8 cellular contexts compared by ENCODE assay signal in the genomic region with DNA sequence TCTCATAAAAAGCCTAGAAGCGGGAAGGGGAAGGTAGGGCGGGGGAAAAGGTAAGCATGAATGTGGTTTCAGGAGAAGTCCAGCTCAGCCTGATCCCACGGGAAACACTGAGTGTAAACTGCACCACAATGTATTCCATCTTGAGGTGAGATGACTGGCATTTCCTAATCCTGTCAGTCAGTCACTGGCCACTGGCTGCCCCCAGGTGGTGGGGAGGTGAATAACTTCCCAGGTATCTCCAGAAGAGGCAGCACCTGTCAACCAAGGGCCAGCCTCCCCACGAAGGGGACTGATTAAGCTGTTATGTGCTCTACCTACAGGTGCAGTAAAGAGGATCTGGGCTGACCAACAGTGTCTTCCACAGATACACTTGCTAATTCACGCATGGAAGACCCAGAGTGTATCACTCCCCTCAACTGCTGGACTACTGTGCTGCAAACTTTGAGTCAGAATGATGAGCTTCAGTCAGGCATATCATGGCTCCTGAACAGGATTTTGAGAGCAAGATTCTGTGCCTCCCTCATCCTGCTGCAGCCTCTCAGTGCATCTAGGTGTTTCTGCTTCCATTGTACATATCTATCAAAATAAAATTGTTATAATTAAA.
DNase-seq lines count a peak whose midpoint lies in the region; ATAC-seq, FAIRE-seq and TF ChIP-seq lines count a peak whose summit lies in the region.

No MANE protein-coding gene starts in this region.

- no peak overlapping the region for H3K4me2 ChIP-seq in HepG2 (ENCODE audit: low read depth, low read length)

- no peak for TF ChIP-seq POLR2A in HepG2 (IDR thresholded peaks at IDR 0.05; ENCODE audit: insufficient read depth in 1 of 2, low read depth in 2 of 2, low read length in 2 of 2)

- FAIRE-seq in HepG2 (lab: Jason Lieb, UNC) = peak; percentile 63

- 0% methylated on average over 4 of the region's 5 CpGs for whole genome bisulfite sequencing in HepG2 (ENCODE audit: low lambda C conversion rate)

- H3K27me3 ChIP-seq in CD8-positive, alpha-beta memory T cell (ENCODE audit: insufficient read depth, low read length, poor library complexity, severe bottlenecking) = no peaks in the 10 kb centered on the region
- H3K27me3 ChIP-seq in HepG2 (ENCODE audit: control insufficient read depth in 1 of 2, insufficient read depth in 2 of 2, low read length in 2 of 2) = no peaks in the 10 kb centered on the region

- TF ChIP-seq EP300 in HepG2 (IDR thresholded peaks at IDR 0.05; ENCODE audit: low read depth in 2 of 2, low read length in 2 of 2) (no peak), HepG2 (CRISPR knock-in tag; IDR thresholded peaks at IDR 0.05; ENCODE audit: borderline replicate concordance) (no peak)

- TF ChIP-seq RAD21 in HepG2 (CRISPR knock-in tag; IDR thresholded peaks at IDR 0.05) = peak; percentile 48

- H3K4me1 Mint-ChIP-seq in CD8-positive, alpha-beta memory T cell = no peaks in the 10 kb centered on the region

- no peak overlapping the region for H3K4me3 Mint-ChIP-seq in CD8-positive, alpha-beta memory T cell

- no TSS peak for BruUV-seq in HepG2 (replicated peaks; lab: Mats Ljungman, UMichigan)

- ATAC-seq in HepG2 (peak; percentile 89), GM21529 (IDR thresholded peaks at IDR 0.05; ENCODE audit: unreplicated experiment) (no peak), HG02571 (IDR thresholded peaks at IDR 0.05; ENCODE audit: unreplicated experiment) (no peak)

- H3K36me3 Mint-ChIP-seq in CD8-positive, alpha-beta memory T cell = no peaks in the 10 kb centered on the region

- intact Hi-C loops in HepG2 (cut with micrococcal nuclease; ENCODE audit: unreplicated experiment) = no loop called here

- CTCF ChIA-PET in CD8-positive, alpha-beta memory T cell (lab: Charles Lee) = interaction anchor here (1.0 to 2.5 kb wide), 7 partner anchors 9 to 367 kb away, joined by 3 to 6 read pairs (median 3); no protein-coding TSS in a partner anchor
- CTCF ChIA-PET in HepG2 (lab: Yijun Ruan, JAX; ENCODE audit: low intra/inter-chr PET ratio, low total read pairs) = interaction anchor here (1.6 to 1.8 kb wide), 3 partner anchors 65 to 367 kb away, joined by 3 to 25 read pairs (median 11); no protein-coding TSS in a partner anchor

- H3K4me3 ChIP-seq in CD8-positive, alpha-beta memory T cell (ENCODE audit: low read length) = no peak overlapping the region
- H3K4me3 ChIP-seq in HepG2 (replicated peaks in 1 of 3; ENCODE audit: insufficient read depth in 1 of 3, low read depth in 2 of 3, low read length in 3 of 3) = no peak overlapping the region

- H3K9me3 ChIP-seq in CD8-positive, alpha-beta memory T cell (ENCODE audit: low read length) = no peaks in the 10 kb centered on the region
- no peaks in the 10 kb centered on the region for H3K9me3 ChIP-seq in HepG2 (ENCODE audit: low read length)

- peak; percentile 83 for TF ChIP-seq CTCF in HepG2 (CRISPR knock-in tag; IDR thresholded peaks at IDR 0.05)

- H3K79me2 ChIP-seq in HepG2 (ENCODE audit: insufficient read depth, low read length) = no peaks in the 10 kb centered on the region

- H2AFZ ChIP-seq in HepG2 (ENCODE audit: low read length) = no peak overlapping the region

- H3K9me3 Mint-ChIP-seq in CD8-positive, alpha-beta memory T cell = peaks cover 0 to 2% (median 0%) of the 10 kb centered on the region in 5 donors

- H3K9ac ChIP-seq in HepG2 (ENCODE audit: insufficient read depth, low read depth, low read length) = no peak overlapping the region

- H3K36me3 ChIP-seq in CD8-positive, alpha-beta memory T cell (ENCODE audit: insufficient read depth, low read length) = no peaks in the 10 kb centered on the region
- no peaks in the 10 kb centered on the region for H3K36me3 ChIP-seq in HepG2 (replicated peaks in 1 of 2; ENCODE audit: control insufficient read depth in 1 of 2, insufficient read depth in 2 of 2, low read length in 2 of 2)

- POLR2A ChIA-PET in CD8-positive, alpha-beta memory T cell (lab: Charles Lee) = no interaction called here
- POLR2A ChIA-PET in HepG2 (lab: Yijun Ruan, JAX) = no interaction called here

- H3K4me1 ChIP-seq in CD8-positive, alpha-beta memory T cell (ENCODE audit: insufficient read depth, low read length) = no peaks in the 10 kb centered on the region
- H3K4me1 ChIP-seq in HepG2 (ENCODE audit: insufficient read depth, low read length) = no peaks in the 10 kb centered on the region

- H4K20me1 ChIP-seq in HepG2 (ENCODE audit: insufficient read depth, low read length) = no peaks in the 10 kb centered on the region

- H3K27ac ChIP-seq in CD8-positive, alpha-beta memory T cell (ENCODE audit: low read depth, low read length) = no peak overlapping the region
- no peak overlapping the region for H3K27ac ChIP-seq in HepG2 (ENCODE audit: extremely low read length, insufficient read depth, low read length)

- peak; percentile 6 to 66 (median 10) for DNase-seq in CD8-positive, alpha-beta memory T cell
- peak; percentile 64 for DNase-seq in HK-2 (ENCODE audit: unreplicated experiment)
- DNase-seq in SK-MEL-5 (ENCODE audit: low read depth, low spot score) = peak; percentile 60
- DNase-seq in astrocyte of the hippocampus (ENCODE audit: low read depth, low spot score) = peak; percentile 16
- DNase-seq in HepG2 (ENCODE audit: low spot score) = peak; percentile 43
- peak; percentile 7 to 26 for DNase-seq in stimulated activated CD8-positive, alpha-beta memory T cell treated with anti-CD3 and anti-CD28 coated beads, Interleukin-7, amount 100 ng/mL, for 48 hours (ENCODE audit: extremely low read depth in 1 of 2, low read depth in 1 of 2)

- H3K27ac Mint-ChIP-seq in CD8-positive, alpha-beta memory T cell = peak overlapping the region in 1 of 8 donors; percentile 21

- in situ Hi-C loops in SK-MEL-5 (cut with HindIII; ENCODE audit: low pct_unique_long_range_greater_than_20kb, low sequenced_read_pairs) = no loop called here
- in situ Hi-C loops in HepG2 (cut with HindIII; ENCODE audit: extremely low pct_ligation_motif_present, low pct_unique_long_range_greater_than_20kb) = loop anchor here (5.0 kb wide), 1 partner anchor 369 kb away; no protein-coding TSS in a partner anchor

- H3K27me3 Mint-ChIP-seq in CD8-positive, alpha-beta memory T cell = peaks cover 9 to 31% of the 10 kb centered on the region in 2 donors

TF ChIP-seq in HepG2, 621 proteins besides CTCF, POLR2A, EP300 and RAD21:
- TF ChIP-seq SMC3 (IDR thresholded peaks at IDR 0.05; ENCODE audit: low read length) (peak; percentile 79), SALL2 (CRISPR knock-in tag; IDR thresholded peaks at IDR 0.05) (no peak), ARNT2 (CRISPR knock-in tag; IDR thresholded peaks at IDR 0.05; ENCODE audit: low read depth) (no peak), DMTF1 (CRISPR knock-in tag; IDR thresholded peaks at IDR 0.05) (no peak), ZNF431 (CRISPR knock-in tag; IDR thresholded peaks at IDR 0.05; ENCODE audit: borderline replicate concordance, low read depth) (no peak), BATF2 (CRISPR knock-in tag; IDR thresholded peaks at IDR 0.05) (no peak), ZFY (CRISPR knock-in tag; IDR thresholded peaks at IDR 0.05) (no peak), CREM (IDR thresholded peaks at IDR 0.05) (no peak), CREM (CRISPR knock-in tag; IDR thresholded peaks at IDR 0.05) (no peak), NFE2L2 (IDR thresholded peaks at IDR 0.05; ENCODE audit: low read length) (peak; percentile 50; the same call in 1 of the 2 replicates), HNRNPUL1 (IDR thresholded peaks at IDR 0.05; ENCODE audit: low read depth, low read length) (no peak), STAG1 (CRISPR knock-in tag; IDR thresholded peaks at IDR 0.05) (peak; percentile 77), XRCC5 (optimal IDR thresholded peaks at IDR 0.05; ENCODE audit: low read length) (peak; percentile 32)

Comparison
In these comparisons a context has a peak if more than half of its experiments do, and no peak if none do; other contexts are left out.
1. DNase-seq: peak in every context shown above with its lines; median percentile 64 in HK-2; 60 in SK-MEL-5; 43 in HepG2; 16 in stimulated activated CD8-positive, alpha-beta memory T cell treated with anti-CD3 and anti-CD28 coated beads, Interleukin-7, amount 100 ng/mL, for 48 hours; 16 in astrocyte of the hippocampus; 10 in CD8-positive, alpha-beta memory T cell.